ENCODE assay signal across 1 cellular context in the genomic region with DNA sequence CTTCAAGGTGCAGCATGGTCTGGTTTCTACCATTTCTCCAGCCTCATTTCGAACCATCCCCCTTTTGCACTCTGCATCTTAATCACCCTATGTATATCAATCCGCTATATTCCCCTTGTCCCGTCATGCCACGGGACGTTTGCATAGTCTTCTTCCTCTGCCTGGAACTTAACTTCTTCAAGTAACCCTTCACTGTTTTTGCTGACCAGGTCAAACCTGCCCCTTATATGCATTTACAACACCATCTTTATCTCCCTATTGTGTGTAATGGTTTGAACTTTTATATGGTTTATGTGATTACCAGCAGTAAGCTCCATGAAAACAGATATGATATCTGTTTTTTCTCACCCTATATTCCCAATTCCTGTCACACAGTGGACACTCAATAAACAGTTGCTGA.
TF ChIP-seq lines count a peak whose summit lies in the region.

No MANE protein-coding gene starts in this region.

TF ChIP-seq in K562, 482 proteins besides CTCF, POLR2A, EP300 and RAD21:
- TF ChIP-seq ZNF316 (IDR thresholded peaks at IDR 0.05): peak; percentile 69
- TF ChIP-seq, protein P1, sequence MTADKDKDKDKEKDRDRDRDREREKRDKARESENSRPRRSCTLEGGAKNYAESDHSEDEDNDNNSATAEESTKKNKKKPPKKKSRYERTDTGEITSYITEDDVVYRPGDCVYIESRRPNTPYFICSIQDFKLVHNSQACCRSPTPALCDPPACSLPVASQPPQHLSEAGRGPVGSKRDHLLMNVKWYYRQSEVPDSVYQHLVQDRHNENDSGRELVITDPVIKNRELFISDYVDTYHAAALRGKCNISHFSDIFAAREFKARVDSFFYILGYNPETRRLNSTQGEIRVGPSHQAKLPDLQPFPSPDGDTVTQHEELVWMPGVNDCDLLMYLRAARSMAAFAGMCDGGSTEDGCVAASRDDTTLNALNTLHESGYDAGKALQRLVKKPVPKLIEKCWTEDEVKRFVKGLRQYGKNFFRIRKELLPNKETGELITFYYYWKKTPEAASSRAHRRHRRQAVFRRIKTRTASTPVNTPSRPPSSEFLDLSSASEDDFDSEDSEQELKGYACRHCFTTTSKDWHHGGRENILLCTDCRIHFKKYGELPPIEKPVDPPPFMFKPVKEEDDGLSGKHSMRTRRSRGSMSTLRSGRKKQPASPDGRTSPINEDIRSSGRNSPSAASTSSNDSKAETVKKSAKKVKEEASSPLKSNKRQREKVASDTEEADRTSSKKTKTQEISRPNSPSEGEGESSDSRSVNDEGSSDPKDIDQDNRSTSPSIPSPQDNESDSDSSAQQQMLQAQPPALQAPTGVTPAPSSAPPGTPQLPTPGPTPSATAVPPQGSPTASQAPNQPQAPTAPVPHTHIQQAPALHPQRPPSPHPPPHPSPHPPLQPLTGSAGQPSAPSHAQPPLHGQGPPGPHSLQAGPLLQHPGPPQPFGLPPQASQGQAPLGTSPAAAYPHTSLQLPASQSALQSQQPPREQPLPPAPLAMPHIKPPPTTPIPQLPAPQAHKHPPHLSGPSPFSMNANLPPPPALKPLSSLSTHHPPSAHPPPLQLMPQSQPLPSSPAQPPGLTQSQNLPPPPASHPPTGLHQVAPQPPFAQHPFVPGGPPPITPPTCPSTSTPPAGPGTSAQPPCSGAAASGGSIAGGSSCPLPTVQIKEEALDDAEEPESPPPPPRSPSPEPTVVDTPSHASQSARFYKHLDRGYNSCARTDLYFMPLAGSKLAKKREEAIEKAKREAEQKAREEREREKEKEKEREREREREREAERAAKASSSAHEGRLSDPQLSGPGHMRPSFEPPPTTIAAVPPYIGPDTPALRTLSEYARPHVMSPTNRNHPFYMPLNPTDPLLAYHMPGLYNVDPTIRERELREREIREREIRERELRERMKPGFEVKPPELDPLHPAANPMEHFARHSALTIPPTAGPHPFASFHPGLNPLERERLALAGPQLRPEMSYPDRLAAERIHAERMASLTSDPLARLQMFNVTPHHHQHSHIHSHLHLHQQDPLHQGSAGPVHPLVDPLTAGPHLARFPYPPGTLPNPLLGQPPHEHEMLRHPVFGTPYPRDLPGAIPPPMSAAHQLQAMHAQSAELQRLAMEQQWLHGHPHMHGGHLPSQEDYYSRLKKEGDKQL (CRISPR knock-in tag; IDR thresholded peaks at IDR 0.05; ENCODE audit: borderline replicate concordance): no peak
- TF ChIP-seq C11orf30 (IDR thresholded peaks at IDR 0.05; ENCODE audit: low read depth): peak; percentile 55
